25 cellular contexts compared by ENCODE assay signal in the genomic region with DNA sequence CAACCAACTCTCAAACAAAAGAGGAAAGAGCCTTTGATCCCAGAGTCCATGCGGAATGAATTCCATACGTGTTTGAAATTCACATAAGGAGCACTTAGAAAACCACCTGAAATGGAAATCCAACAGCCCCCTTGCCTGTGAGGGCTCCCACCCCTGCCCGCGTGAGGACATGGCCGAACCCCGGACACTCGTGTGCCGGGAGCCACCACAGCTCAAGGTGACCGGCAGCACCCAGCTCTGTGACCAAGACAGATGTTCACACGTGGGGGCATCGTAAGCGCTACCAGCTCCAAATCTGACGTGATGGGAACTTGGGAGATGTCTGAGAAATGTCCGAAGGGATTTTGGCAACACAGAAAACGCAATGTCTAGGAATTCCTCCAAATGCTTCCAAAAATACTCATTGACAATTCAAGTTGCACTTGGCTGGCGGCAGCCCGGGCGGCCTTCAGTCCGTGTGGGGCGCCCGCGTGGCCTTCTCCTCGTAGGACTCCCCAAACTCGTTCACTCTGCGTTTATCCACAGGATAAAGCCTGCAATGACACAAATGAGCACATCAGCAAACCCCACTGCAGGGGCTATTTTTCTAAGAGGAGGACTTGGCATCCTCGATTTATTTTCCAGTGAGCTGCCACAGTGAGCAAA. TPM values are rescaled to one million over a fixed set of nuclear protein-coding genes. Genes with fewer than 3 reads are reported as not detected.
DNase-seq lines count a peak whose midpoint lies in the region; ATAC-seq, FAIRE-seq and TF ChIP-seq lines count a peak whose summit lies in the region.
"Had no signal": no experiment of that assay in that cellular context is flagged by ENCODE, and none has a peak within 500 bp of the region (broad histone marks: within the 10 kb centered on the region; RNA-seq: fewer than 3 reads in every experiment).

No MANE protein-coding gene starts in this region.

- H3K27ac Mint-ChIP-seq in T-helper 2 cell treated with Interferon-gamma antibody and Interleukin-4, amounts not matched to agents 5 μg/mL and 100 μg/mL, for 36 hours: peak overlapping the region; percentile 20
- H3K27ac Mint-ChIP-seq in H9: 0 out of 7 replicates have a peak overlapping the region, but pooled peaks of 1 of the 3 experiments have one; percentile 20
- H3K27ac Mint-ChIP-seq: immature natural killer cell had no signal

- intact Hi-C loops in GM12878 (cut with micrococcal nuclease; ENCODE audit: unreplicated experiment): loop anchor here (10.0 kb wide), 1 partner anchor 477 kb away; a partner anchor contains a TSS
- intact Hi-C loops in spleen (cut with DNase I; ENCODE audit: low total_unique reads): no loop called here

- H3K9me3 ChIP-seq in H9 (ENCODE audit: control insufficient read depth, low read depth, low read length) (no peaks in the 10 kb centered on the region), GM12878 (replicated peaks; ENCODE audit: control insufficient read depth, insufficient read depth, low read length) (no peaks in the 10 kb centered on the region), spleen (no peaks in the 10 kb centered on the region)
- H3K9me3 ChIP-seq: psoas muscle, thoracic aorta had no signal

- peaks cover 45% of the 10 kb centered on the region for H3K36me3 Mint-ChIP-seq in T-helper 2 cell treated with Interferon-gamma antibody and Interleukin-4, amounts not matched to agents 5 μg/mL and 100 μg/mL, for 36 hours (ENCODE audit: low read depth)
- H3K36me3 Mint-ChIP-seq in H9 (ENCODE audit: insufficient read depth in 1 of 3, low read depth in 3 of 3): peaks cover 21 to 56% (median 47%) of the 10 kb centered on the region in 3 experiments; a peak in 6 of 7 replicates

- TF ChIP-seq CTCF in H9 (conservative IDR thresholded peaks at IDR 0.05) (no peak), GM12878 (IDR thresholded peaks at IDR 0.05 in 2 of 3, conservative IDR thresholded peaks at IDR 0.05 in 1 of 3; ENCODE audit: control insufficient read depth in 2 of 3, extremely low read depth in 1 of 3, insufficient read depth in 1 of 3, low read depth in 3 of 3, low read length in 3 of 3) (no peak), spleen (IDR thresholded peaks at IDR 0.05 in 8 of 11, conservative IDR thresholded peaks at IDR 0.05 in 3 of 11) (no peak)

- TF ChIP-seq POLR2A in GM12878 (IDR thresholded peaks at IDR 0.05; ENCODE audit: low read depth, low read length) (no peak), spleen (IDR thresholded peaks at IDR 0.05) (no peak), GM18505 (IDR thresholded peaks at IDR 0.05; ENCODE audit: borderline replicate concordance, extremely low read depth, insufficient read depth, insufficient read length) (no peak)

- no peak overlapping the region for H2BK12ac ChIP-seq in H9 (ENCODE audit: insufficient read length, low read depth, low read length)

- no peaks in the 10 kb centered on the region for H3K27me3 Mint-ChIP-seq in T-helper 2 cell treated with Interferon-gamma antibody and Interleukin-4, amounts not matched to agents 5 μg/mL and 100 μg/mL, for 36 hours (ENCODE audit: low read depth)
- H3K27me3 Mint-ChIP-seq in H9 (ENCODE audit: low read depth): no peaks in the 10 kb centered on the region
- H3K27me3 Mint-ChIP-seq: naive thymus-derived CD8-positive, alpha-beta T cell had no signal

- H3K14ac ChIP-seq in H9 (ENCODE audit: insufficient read depth, low read length): no peak overlapping the region

- TF ChIP-seq EP300 in GM12878 (IDR thresholded peaks at IDR 0.05; ENCODE audit: borderline replicate concordance in 1 of 2, control insufficient read depth in 1 of 2, low read depth in 2 of 2, low read length in 2 of 2): no peak

- H3K4ac ChIP-seq in H9 (ENCODE audit: low read depth, low read length): no peak overlapping the region

- SMC1A ChIA-PET in GM12878 (lab: Charles Lee; ENCODE audit: uncharacterized antibody, unreplicated experiment): interaction anchor here (1.2 to 1.6 kb wide), 3 partner anchors 9 to 21 kb away, joined by 3 to 8 read pairs (median 5); no protein-coding TSS in a partner anchor

- H3K9me3 Mint-ChIP-seq in T-helper 2 cell treated with Interferon-gamma antibody and Interleukin-4, amounts not matched to agents 5 μg/mL and 100 μg/mL, for 36 hours: no peaks in the 10 kb centered on the region
- H3K9me3 Mint-ChIP-seq in H9: no peaks in the 10 kb centered on the region
- H3K9me3 Mint-ChIP-seq: immature natural killer cell; naive thymus-derived CD8-positive, alpha-beta T cell; T-helper 1 cell treated with Interleukin-12 subunit alpha and Interleukin-12 subunit beta and Interleukin-4 antibody, amounts not matched to agents 30 μg/mL and 1 μg/mL, for 36 hours had no signal

- no peaks in the 10 kb centered on the region for H3K79me1 ChIP-seq in H9 (ENCODE audit: insufficient read depth, low read depth, low read length, poor library complexity, severe bottlenecking)

- no peak overlapping the region for H3K23ac ChIP-seq in H9 (ENCODE audit: insufficient read length, low read depth, low read length)

- no peak overlapping the region for H2AFZ ChIP-seq in H9 (ENCODE audit: low read length)
- H2AFZ ChIP-seq in GM12878 (ENCODE audit: control insufficient read depth, low read depth, low read length): no peak overlapping the region

- no peaks in the 10 kb centered on the region for H3K79me2 ChIP-seq in H9 (ENCODE audit: insufficient read depth, low read length)
- no peaks in the 10 kb centered on the region for H3K79me2 ChIP-seq in GM12878 (ENCODE audit: control insufficient read depth, insufficient read depth, low read length)

- H4K5ac ChIP-seq in H9 (ENCODE audit: insufficient read length, low read depth, low read length): no peak overlapping the region

- no peak overlapping the region for H4K91ac ChIP-seq in H9 (ENCODE audit: insufficient read length, low read depth, low read length)

- ATAC-seq in GM12878 (no peak), GM18505 (IDR thresholded peaks at IDR 0.05; ENCODE audit: unreplicated experiment) (no peak)
- ATAC-seq: naive thymus-derived CD8-positive, alpha-beta T cell; psoas muscle had no signal

- no peak overlapping the region for H3K18ac ChIP-seq in H9 (ENCODE audit: insufficient read length, low read depth, low read length)

- no peak overlapping the region for H2BK120ac ChIP-seq in H9 (ENCODE audit: low read depth, low read length, poor library complexity, severe bottlenecking)

- H2BK20ac ChIP-seq in H9 (ENCODE audit: low read depth, low read length, poor library complexity, severe bottlenecking): no peak overlapping the region

- FAIRE-seq in GM12878 (lab: Jason Lieb, UNC): no peak
- FAIRE-seq: H54 had no signal

- no CpG with 5 or more reads among the region's 26 CpGs for WGBS in H9 (ENCODE audit: extremely low coverage, insufficient read length, low lambda C conversion rate)
- 98% methylated on average over 26 of the region's 26 CpGs for WGBS in GM12878 (ENCODE audit: insufficient coverage, insufficient replicate concordance, low lambda C conversion rate, missing lambda C conversion rate)
- 90 to 95% (median 94%) methylated on average over 26 of the region's 26 CpGs for WGBS in spleen, 5 donors

- no peak overlapping the region for H3K4me3 Mint-ChIP-seq in T-helper 2 cell treated with Interferon-gamma antibody and Interleukin-4, amounts not matched to agents 5 μg/mL and 100 μg/mL, for 36 hours
- H3K4me3 Mint-ChIP-seq in H9: no peak overlapping the region

- RAD21 ChIA-PET in GM12878 (lab: Charles Lee; ENCODE audit: unreplicated experiment): no interaction called here

- in situ Hi-C loops in GM12878 (cut with MboI): no loop called here

- H3K4me1 Mint-ChIP-seq in T-helper 2 cell treated with Interferon-gamma antibody and Interleukin-4, amounts not matched to agents 5 μg/mL and 100 μg/mL, for 36 hours (ENCODE audit: low read depth): peaks cover 43% of the 10 kb centered on the region
- H3K4me1 Mint-ChIP-seq in H9: peaks cover 22 to 29% of the 10 kb centered on the region in 2 experiments

- H3K36me3 ChIP-seq in GM12878 (ENCODE audit: control insufficient read depth in 2 of 2, insufficient read depth in 2 of 2, low read length in 1 of 2) (peaks cover 11 to 37% of the 10 kb centered on the region in 2 experiments), spleen (peaks cover 0 to 63% (median 56%) of the 10 kb centered on the region in 6 donors)

- POLR2A ChIA-PET in GM12878 (lab: Charles Lee): interaction anchor here (0.7 to 1.4 kb wide), 3 partner anchors 8 to 24 kb away, joined by 3 read pairs; no protein-coding TSS in a partner anchor

- TF ChIP-seq RAD21 in GM12878 (IDR thresholded peaks at IDR 0.05; ENCODE audit: insufficient read depth, low read depth, low read length): no peak

- H3T11ph ChIP-seq in H9 (ENCODE audit: low read length): no peak overlapping the region

- no peak overlapping the region for H3K56ac ChIP-seq in H9 (ENCODE audit: insufficient read length, low read depth, low read length)

- H3K9ac ChIP-seq in H9 (ENCODE audit: extremely low read depth, insufficient read length, low read length) (no peak overlapping the region), GM12878 (ENCODE audit: control insufficient read depth, insufficient read depth, low read length) (no peak overlapping the region)

- peaks cover 2% of the 10 kb centered on the region; the same call in 1 of the 2 replicates for H3K4me1 ChIP-seq in H9 (ENCODE audit: insufficient read depth, low read length)
- H3K4me1 ChIP-seq in GM12878 (ENCODE audit: control insufficient read depth, insufficient read depth, low read length): peaks cover 43% of the 10 kb centered on the region
- peaks cover 9 to 43% (median 38%) of the 10 kb centered on the region in 6 donors for H3K4me1 ChIP-seq in spleen
- H3K4me1 ChIP-seq: psoas muscle had no signal

- H3K4me2 ChIP-seq in H9 (ENCODE audit: insufficient read depth, insufficient read length, low read length): no peak overlapping the region
- no peak overlapping the region for H3K4me2 ChIP-seq in GM12878 (ENCODE audit: control insufficient read depth, insufficient read depth)

- H4K8ac ChIP-seq in H9 (replicated peaks; ENCODE audit: insufficient read length, low read depth, low read length): no peak overlapping the region

- H3K23me2 ChIP-seq in H9 (ENCODE audit: insufficient read length, low read depth, low read length, poor library complexity, severe bottlenecking): no peaks in the 10 kb centered on the region

- H3K4me3 ChIP-seq in GM12878 (no peak overlapping the region), spleen (no peak overlapping the region)
- H3K4me3 ChIP-seq: psoas muscle, thoracic aorta had no signal

- no peak overlapping the region for H2BK15ac ChIP-seq in H9 (ENCODE audit: low read depth, low read length)

- no peak for DNase-seq in T-helper 2 cell treated with Interferon-gamma antibody and Interleukin-4, amounts not matched to agents 5 μg/mL and 100 μg/mL, for 36 hours (ENCODE audit: low spot score)
- DNase-seq in T-helper 2 cell (no peak), H9 (peak; percentile 20), GM12878 (ENCODE audit: low read depth, low spot score) (no peak), spleen (peak; percentile 60), GOT3 (lab: John Stamatoyannopoulos, UW) (no peak), kidney glomerular epithelial cell (lab: John Stamatoyannopoulos, UW) (no peak)
- DNase-seq: activated CD4-positive, CD25-positive, alpha-beta regulatory T cell; activated gamma-delta T cell; amniotic stem cell; central memory CD4-positive, alpha-beta T cell; effector memory CD4-positive, alpha-beta T cell; immature natural killer cell; NCI-H1092; NCI-H526; psoas muscle; SIG-M5; stimulated activated CD8-positive, alpha-beta memory T cell treated with anti-CD3 and anti-CD28 coated beads, Interleukin-4, amount 100 ng/mL, for 48 hours had no signal

- CTCF ChIA-PET in GM12878 (lab: Yijun Ruan, JAX): interaction anchor here (0.7 kb wide), 1 partner anchor 14 kb away, joined by 3 read pairs; no protein-coding TSS in a partner anchor

- H4K20me1 ChIP-seq in H9 (ENCODE audit: control insufficient read depth, insufficient read depth, insufficient read length) (no peaks in the 10 kb centered on the region), GM12878 (ENCODE audit: control insufficient read depth, insufficient read depth) (no peaks in the 10 kb centered on the region)

- TSS peak; percentile 39 for BruUV-seq in GM12878 (replicated peaks; lab: Mats Ljungman, UMichigan)

- H3K27ac ChIP-seq in H9 (ENCODE audit: insufficient read length, low read depth, low read length) (no peak overlapping the region), GM12878 (ENCODE audit: control insufficient read depth, insufficient read depth) (no peak overlapping the region), spleen (peak overlapping the region in 1 of 8 donors; percentile 85)
- H3K27ac ChIP-seq: psoas muscle, thoracic aorta had no signal

- no peak overlapping the region for H2AK5ac ChIP-seq in H9 (ENCODE audit: insufficient read length, low read length)

- no peaks in the 10 kb centered on the region for H3K27me3 ChIP-seq in H9 (ENCODE audit: insufficient read depth, low read length)
- no peaks in the 10 kb centered on the region for H3K27me3 ChIP-seq in GM12878 (replicated peaks in 1 of 2; ENCODE audit: control insufficient read depth in 2 of 2, insufficient read depth in 2 of 2, low read length in 1 of 2)
- H3K27me3 ChIP-seq in spleen (replicated peaks in 1 of 7): peaks cover 0 to 7% (median 0%) of the 10 kb centered on the region in 7 donors

- H2BK5ac ChIP-seq in H9 (ENCODE audit: insufficient read length, low read length): no peak overlapping the region

RNA-seq across cellular contexts. Expression of a gene that starts 23.2 kb away (rescaled TPM):
- total RNA-seq in H9 (2021) (13.3 and 15.5 TPM in 2 replicates), GM12878 (2014; rRNA removed) (8.6 and 9.0 TPM in 2 replicates), GM12878 (2014; rRNA removed; fragmentation: Illumina TruSeq; extraction: Trizol) (3.4 and 3.5 TPM in 2 replicates), GM12878 (2021) (14.8 and 21.5 TPM in 2 replicates), spleen (1 to 10 TPM in 2 of 7 donors, under 1 TPM in 3, not detected in 2; 0.16 to 5.3 (median 0.43) TPM)
- total RNA-seq in GM12878 (2013; cell fraction: nucleolus; rRNA removed): 29.3 and 36.2 TPM in 2 replicates
- polyA plus RNA-seq in GM12878 (2011; ENCODE audit: low read depth): 0.05 TPM
- polyA plus RNA-seq in GM12878 (2011; rRNA removed) (2.4 and 3.8 TPM in 2 replicates), GM12878 (2014; fragmentation: Illumina TruSeq; extraction: Trizol) (0.57 and 2.4 TPM in 2 replicates), GM12878 (2014; fragmentation: Nextera tagmentation; extraction: Ambion mirVana) (under 1 TPM; 0.08 to 0.55 TPM), GM12878 (2014; rRNA removed) (17.4 and 17.8 TPM in 2 replicates), GM12878 (2016; fragmentation: Nextera tagmentation; extraction: Ambion mirVana) (1 to 10 TPM; 6.1 to 6.5 TPM), spleen (under 1 TPM; 0.09 to 0.53 (median 0.19) TPM)
- 4.6 and 8.2 TPM in 2 replicates for polyA plus RNA-seq in GM12878 (2011; cell fraction: cytosol; rRNA removed)
- 52.7 and 80.1 TPM in 2 replicates for polyA plus RNA-seq in GM12878 (2011; cell fraction: nucleus; rRNA removed)
- polyA plus RNA-seq in GM12878 (2012): 0.95 and 1.0 TPM in 2 replicates
- 1.9 and 5.6 TPM in 2 replicates for polyA minus RNA-seq in GM12878 (2011; rRNA and poly(A)+ RNA removed)
- polyA minus RNA-seq in GM12878 (2011; cell fraction: cytosol; rRNA and poly(A)+ RNA removed): 3.5 and 6.3 TPM in 2 replicates
- 10.5 and 15.5 TPM in 2 replicates for polyA minus RNA-seq in GM12878 (2011; cell fraction: nucleus; rRNA and poly(A)+ RNA removed)
- total RNA-seq: lung microvascular endothelial cell, psoas muscle, thoracic aorta had no signal
- polyA plus RNA-seq: BJ, immature natural killer cell, psoas muscle had no signal

RNA-seq across cellular contexts. Expression of a gene that starts 26.9 kb away (rescaled TPM):
- 104 and 108 TPM in 2 replicates for total RNA-seq in H9 (2021)
- total RNA-seq in GM12878 (2013; cell fraction: nucleolus; rRNA removed): 93.2 and 118 TPM in 2 replicates
- 266 and 278 TPM in 2 replicates for total RNA-seq in GM12878 (2014; rRNA removed)
- total RNA-seq in GM12878 (2014; rRNA removed; fragmentation: Illumina TruSeq; extraction: Trizol): 142 and 171 TPM in 2 replicates
- 140 and 147 TPM in 2 replicates for total RNA-seq in GM12878 (2021)
- 72.4 TPM for polyA plus RNA-seq in GM12878 (2011; ENCODE audit: low read depth)
- polyA plus RNA-seq in GM12878 (2011; rRNA removed): 80.8 and 124 TPM in 2 replicates
- 135 and 191 TPM in 2 replicates for polyA plus RNA-seq in GM12878 (2011; cell fraction: cytosol; rRNA removed)
- polyA plus RNA-seq in GM12878 (2011; cell fraction: nucleus; rRNA removed): 148 and 184 TPM in 2 replicates
- 82.8 and 110 TPM in 2 replicates for polyA plus RNA-seq in GM12878 (2012)
- 87.8 and 163 TPM in 2 replicates for polyA plus RNA-seq in GM12878 (2014; fragmentation: Illumina TruSeq; extraction: Trizol)
- 10 to 100 TPM in 1 of 2 experiments, 1 to 10 TPM in 1; 2.9 to 22.8 TPM for polyA plus RNA-seq in GM12878 (2014; fragmentation: Nextera tagmentation; extraction: Ambion mirVana)
- 195 and 219 TPM in 2 replicates for polyA plus RNA-seq in GM12878 (2014; rRNA removed)
- 10 to 100 TPM; 34.2 to 39.9 TPM for polyA plus RNA-seq in GM12878 (2016; fragmentation: Nextera tagmentation; extraction: Ambion mirVana)
- polyA minus RNA-seq in GM12878 (2011; rRNA and poly(A)+ RNA removed): 125 and 188 TPM in 2 replicates
- polyA minus RNA-seq in GM12878 (2011; cell fraction: cytosol; rRNA and poly(A)+ RNA removed): 55.8 and 65.4 TPM in 2 replicates
- polyA minus RNA-seq in GM12878 (2011; cell fraction: nucleus; rRNA and poly(A)+ RNA removed): 43.2 and 68.0 TPM in 2 replicates
- total RNA-seq in spleen: 100 to 1,000 TPM in 3 of 7 donors, 10 to 100 TPM in 4; 87.2 to 118 (median 99.9) TPM
- 10 to 100 TPM; 39.7 to 55.6 (median 45.1) TPM for polyA plus RNA-seq in spleen

Comparison
In these comparisons a context has a peak if more than half of its experiments do, and no peak if none do; other contexts are left out.
1. DNase-seq: peak in H9 (single experiment) and spleen (single experiment); none in T-helper 2 cell treated with Interferon-gamma antibody and Interleukin-4, amounts not matched to agents 5 μg/mL and 100 μg/mL, for 36 hours (single experiment), T-helper 2 cell (0 of 5), GM12878 (single experiment), GOT3 (single experiment) and kidney glomerular epithelial cell (single experiment).